1 cellular context compared by ENCODE assay signal in the genomic region with DNA sequence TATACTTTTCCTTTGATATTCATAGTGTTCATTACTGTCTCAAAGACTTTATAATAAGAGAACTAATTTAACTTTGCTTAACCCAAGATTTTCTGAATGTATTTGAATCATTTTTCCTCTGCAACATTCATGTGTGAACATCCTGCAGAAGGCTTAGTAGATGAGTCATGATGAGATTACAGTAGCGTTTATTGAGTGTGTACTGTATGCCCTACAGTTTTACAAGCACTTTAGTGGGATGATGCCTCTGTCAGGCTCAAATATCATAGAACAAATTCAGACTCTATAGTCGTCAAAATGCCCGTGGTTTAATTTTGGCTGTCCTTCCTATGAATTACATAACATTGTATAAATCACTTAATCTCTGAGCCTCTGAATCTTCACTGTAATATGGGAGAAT.
TF ChIP-seq lines count a peak whose summit lies in the region.

No MANE protein-coding gene starts in this region.

TF ChIP-seq in K562, 482 proteins besides CTCF, POLR2A, EP300 and RAD21 (continued from another document and continues in another):
- TF ChIP-seq ZNF609 (CRISPR knock-in tag; IDR thresholded peaks at IDR 0.05; ENCODE audit: borderline replicate concordance) = no peak
- no peak for TF ChIP-seq SREBF1 (IDR thresholded peaks at IDR 0.05; ENCODE audit: borderline replicate concordance, low read depth, low read length)
- no peak for TF ChIP-seq EWSR1 (IDR thresholded peaks at IDR 0.05; ENCODE audit: borderline replicate concordance, low read depth, partially characterized antibody)
- no peak for TF ChIP-seq MCM7 (IDR thresholded peaks at IDR 0.05)
- no peak for TF ChIP-seq RBBP5 (IDR thresholded peaks at IDR 0.05; ENCODE audit: borderline replicate concordance, insufficient read depth, low read length, poor library complexity, severe bottlenecking)
- no peak for TF ChIP-seq USF2 (CRISPR knock-in tag; IDR thresholded peaks at IDR 0.05)
- no peak for TF ChIP-seq SAFB (IDR thresholded peaks at IDR 0.05; ENCODE audit: borderline replicate concordance, low read depth, low read length)
- 0 out of 2 replicates have a peak, but pooled peaks have one; percentile 36 for TF ChIP-seq NCOA6 (IDR thresholded peaks at IDR 0.05)
- TF ChIP-seq FOS (IDR thresholded peaks at IDR 0.05; ENCODE audit: extremely low read depth, insufficient read length) = peak; percentile 6
- no peak for TF ChIP-seq BRF1 (IDR thresholded peaks at IDR 0.05; ENCODE audit: borderline replicate concordance, extremely low read depth, insufficient read length)
- no peak for TF ChIP-seq RBM17 (IDR thresholded peaks at IDR 0.05; ENCODE audit: borderline replicate concordance, low read depth, low read length)
- TF ChIP-seq, protein P1, sequence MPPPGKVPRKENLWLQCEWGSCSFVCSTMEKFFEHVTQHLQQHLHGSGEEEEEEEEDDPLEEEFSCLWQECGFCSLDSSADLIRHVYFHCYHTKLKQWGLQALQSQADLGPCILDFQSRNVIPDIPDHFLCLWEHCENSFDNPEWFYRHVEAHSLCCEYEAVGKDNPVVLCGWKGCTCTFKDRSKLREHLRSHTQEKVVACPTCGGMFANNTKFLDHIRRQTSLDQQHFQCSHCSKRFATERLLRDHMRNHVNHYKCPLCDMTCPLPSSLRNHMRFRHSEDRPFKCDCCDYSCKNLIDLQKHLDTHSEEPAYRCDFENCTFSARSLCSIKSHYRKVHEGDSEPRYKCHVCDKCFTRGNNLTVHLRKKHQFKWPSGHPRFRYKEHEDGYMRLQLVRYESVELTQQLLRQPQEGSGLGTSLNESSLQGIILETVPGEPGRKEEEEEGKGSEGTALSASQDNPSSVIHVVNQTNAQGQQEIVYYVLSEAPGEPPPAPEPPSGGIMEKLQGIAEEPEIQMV (tag; conservative IDR thresholded peaks at IDR 0.05; ENCODE audit: low read depth) = no peak
- TF ChIP-seq CSDE1 (IDR thresholded peaks at IDR 0.05) = no peak
- no peak for TF ChIP-seq L3MBTL2 (IDR thresholded peaks at IDR 0.05)
- TF ChIP-seq SRSF7 (optimal IDR thresholded peaks at IDR 0.05; ENCODE audit: low read depth, low read length) = no peak
- TF ChIP-seq, protein P2, sequence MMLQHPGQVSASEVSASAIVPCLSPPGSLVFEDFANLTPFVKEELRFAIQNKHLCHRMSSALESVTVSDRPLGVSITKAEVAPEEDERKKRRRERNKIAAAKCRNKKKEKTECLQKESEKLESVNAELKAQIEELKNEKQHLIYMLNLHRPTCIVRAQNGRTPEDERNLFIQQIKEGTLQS (IDR thresholded peaks at IDR 0.05) = peak; percentile 89
- TF ChIP-seq, protein P2 (CRISPR knock-in tag; conservative IDR thresholded peaks at IDR 0.05) = no peak
- TF ChIP-seq FOSL1 (tag; conservative IDR thresholded peaks at IDR 0.05) = peak; percentile 85
- TF ChIP-seq KDM1A (IDR thresholded peaks at IDR 0.05) = peak; percentile 49 to 61; a peak in 3 of 4 replicates
- TF ChIP-seq GATAD2B (IDR thresholded peaks at IDR 0.05; ENCODE audit: borderline replicate concordance) = peak; percentile 45; the same call in 1 of the 2 replicates
- peak; percentile 80 for TF ChIP-seq RBM25 (IDR thresholded peaks at IDR 0.05; ENCODE audit: low read depth, low read length, severe bottlenecking)
- no peak for TF ChIP-seq MCM5 (IDR thresholded peaks at IDR 0.05; ENCODE audit: low read depth)
- peak; percentile 24; the same call in 1 of the 2 replicates for TF ChIP-seq ZNF444 (CRISPR knock-in tag; IDR thresholded peaks at IDR 0.05)
- TF ChIP-seq SLC30A9 (CRISPR knock-in tag; IDR thresholded peaks at IDR 0.05) = no peak
- no peak for TF ChIP-seq CUX1 (CRISPR knock-in tag; IDR thresholded peaks at IDR 0.05)
- no peak for TF ChIP-seq ZC3H11A (IDR thresholded peaks at IDR 0.05; ENCODE audit: low read depth, low read length)
- no peak for TF ChIP-seq MYBL2 (IDR thresholded peaks at IDR 0.05; ENCODE audit: low read depth)
- no peak for TF ChIP-seq MYBL2 (CRISPR knock-in tag; IDR thresholded peaks at IDR 0.05; ENCODE audit: borderline replicate concordance)
- TF ChIP-seq MAFF (IDR thresholded peaks at IDR 0.05; ENCODE audit: low read length) = peak; percentile 25; the same call in 1 of the 2 replicates
- no peak for TF ChIP-seq PHF8 (IDR thresholded peaks at IDR 0.05; ENCODE audit: borderline replicate concordance, low read length)
- no peak for TF ChIP-seq PTRF (tag; IDR thresholded peaks at IDR 0.05)
- TF ChIP-seq NFE2 (IDR thresholded peaks at IDR 0.05; ENCODE audit: low read depth) = peak; percentile 77
- TF ChIP-seq KHSRP (IDR thresholded peaks at IDR 0.05) = no peak
- TF ChIP-seq POLR2H (tag; IDR thresholded peaks at IDR 0.05; ENCODE audit: low read depth) = peak; percentile 41; the same call in 1 of the 2 replicates
- TF ChIP-seq, protein P3, sequence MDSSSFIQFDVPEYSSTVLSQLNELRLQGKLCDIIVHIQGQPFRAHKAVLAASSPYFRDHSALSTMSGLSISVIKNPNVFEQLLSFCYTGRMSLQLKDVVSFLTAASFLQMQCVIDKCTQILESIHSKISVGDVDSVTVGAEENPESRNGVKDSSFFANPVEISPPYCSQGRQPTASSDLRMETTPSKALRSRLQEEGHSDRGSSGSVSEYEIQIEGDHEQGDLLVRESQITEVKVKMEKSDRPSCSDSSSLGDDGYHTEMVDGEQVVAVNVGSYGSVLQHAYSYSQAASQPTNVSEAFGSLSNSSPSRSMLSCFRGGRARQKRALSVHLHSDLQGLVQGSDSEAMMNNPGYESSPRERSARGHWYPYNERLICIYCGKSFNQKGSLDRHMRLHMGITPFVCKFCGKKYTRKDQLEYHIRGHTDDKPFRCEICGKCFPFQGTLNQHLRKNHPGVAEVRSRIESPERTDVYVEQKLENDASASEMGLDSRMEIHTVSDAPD (CRISPR knock-in tag; IDR thresholded peaks at IDR 0.05) = no peak
- no peak for TF ChIP-seq CBFA2T2 (conservative IDR thresholded peaks at IDR 0.05)
- no peak for TF ChIP-seq ZNF274 (IDR thresholded peaks at IDR 0.05; ENCODE audit: borderline replicate concordance, low read depth, low read length)
- TF ChIP-seq ZNF316 (IDR thresholded peaks at IDR 0.05) = peak; percentile 31; the same call in 1 of the 2 replicates
- TF ChIP-seq SMARCA4 (IDR thresholded peaks at IDR 0.05) = peak; percentile 40; the same call in 1 of the 2 replicates
- no peak for TF ChIP-seq SMAD3 (CRISPR knock-in tag; conservative IDR thresholded peaks at IDR 0.05)
- TF ChIP-seq ZNF121 (CRISPR knock-in tag; conservative IDR thresholded peaks at IDR 0.05) = no peak
- TF ChIP-seq MAFK (IDR thresholded peaks at IDR 0.05; ENCODE audit: low read length) = peak; percentile 31; the same call in 1 of the 2 replicates
- TF ChIP-seq KAT2B (IDR thresholded peaks at IDR 0.05; ENCODE audit: low read depth, low read length) = no peak
- peak; percentile 9; the same call in 1 of the 2 replicates for TF ChIP-seq EHMT2 (IDR thresholded peaks at IDR 0.05)
- 0 out of 2 replicates have a peak, but pooled peaks have one; percentile 22 for TF ChIP-seq ZNF311 (CRISPR knock-in tag; IDR thresholded peaks at IDR 0.05)
- no peak for TF ChIP-seq MED1 (CRISPR knock-in tag; IDR thresholded peaks at IDR 0.05; ENCODE audit: borderline replicate concordance)
- TF ChIP-seq ZNF592 (IDR thresholded peaks at IDR 0.05) = peak; percentile 26; the same call in 1 of the 2 replicates
- peak; percentile 56; the same call in 1 of the 2 replicates for TF ChIP-seq ATF7 (IDR thresholded peaks at IDR 0.05)
